Comparison of ENCODE assay signal across 8 cellular contexts in genomic region chr21:44024895-44025353, GRCh38. TPM values are rescaled to one million over a fixed set of nuclear protein-coding genes. Genes with fewer than 3 reads are reported as not detected.
A peak's percentile ranks its signal among the peaks of the same experiment; 100 is the strongest.
DNase-seq lines count a peak whose midpoint lies in the region; ATAC-seq and TF ChIP-seq lines count a peak whose summit lies in the region.

No MANE protein-coding gene starts in this region.

- no peaks in the 10 kb centered on the region for H3K27me3 Mint-ChIP-seq in activated T-helper 17 cell treated with anti-CD3 and anti-CD28 coated beads, Interleukin-2, amount 50 U/mL, for 72 hours
- peaks cover 2% of the 10 kb centered on the region for H3K27me3 Mint-ChIP-seq in glutamatergic neuron (ENCODE audit: unreplicated experiment)

- no peak overlapping the region for H3K4me3 ChIP-seq in HL-60 (replicated peaks; ENCODE audit: insufficient read depth, low read length)

- H3K4me3 Mint-ChIP-seq in activated T-helper 17 cell treated with anti-CD3 and anti-CD28 coated beads, Interleukin-2, amount 50 U/mL, for 72 hours = peak overlapping the region; percentile 74
- H3K4me3 Mint-ChIP-seq in glutamatergic neuron (ENCODE audit: unreplicated experiment) = no peak overlapping the region

- no peaks in the 10 kb centered on the region for H3K27me3 ChIP-seq in HL-60 (ENCODE audit: insufficient read depth, poor library complexity, severe bottlenecking)

- intact Hi-C loops in sciatic nerve (cut with DNase I) = no loop called here

- peak; percentile 54 to 92 for DNase-seq in HL-60 (ENCODE audit: low read depth in 1 of 2, low spot score in 1 of 2)
- DNase-seq in glutamatergic neuron = no peak
- DNase-seq in sciatic nerve (ENCODE audit: low spot score) = peak; percentile 69
- DNase-seq in NCI-H2107 treated with DMSO at 0.1 percent for 48 hours (lab: John Stamatoyannopoulos, UW; ENCODE audit: unreplicated experiment) = no peak
- no peak for DNase-seq in middle frontal gyrus (ENCODE audit: extremely low spot score, low spot score)
- no peak for DNase-seq in DMS79 (lab: John Stamatoyannopoulos, UW)
- no peak for DNase-seq in NCI-H345 (lab: John Stamatoyannopoulos, UW)

- no peak for TF ChIP-seq CTCF in HL-60 (IDR thresholded peaks at IDR 0.05; ENCODE audit: insufficient read depth, low read length)
- no peak for TF ChIP-seq CTCF in glutamatergic neuron (IDR thresholded peaks at IDR 0.05; ENCODE audit: partially characterized antibody, unreplicated experiment)

- H3K36me3 Mint-ChIP-seq in activated T-helper 17 cell treated with anti-CD3 and anti-CD28 coated beads, Interleukin-2, amount 50 U/mL, for 72 hours (ENCODE audit: low read depth) = peaks cover 8% of the 10 kb centered on the region
- no peaks in the 10 kb centered on the region for H3K36me3 Mint-ChIP-seq in glutamatergic neuron (ENCODE audit: unreplicated experiment)

- H3K27ac ChIP-seq in HL-60 (replicated peaks) = peak overlapping the region; percentile 50

- peak; percentile 22 for ATAC-seq in activated T-helper 17 cell treated with anti-CD3 and anti-CD28 coated beads, Interleukin-2, amount 50 U/mL, for 72 hours (replicated peaks)
- ATAC-seq in sciatic nerve = peak; percentile 95

- H3K9me3 Mint-ChIP-seq in activated T-helper 17 cell treated with anti-CD3 and anti-CD28 coated beads, Interleukin-2, amount 50 U/mL, for 72 hours = no peaks in the 10 kb centered on the region
- peaks cover 3% of the 10 kb centered on the region for H3K9me3 Mint-ChIP-seq in glutamatergic neuron (ENCODE audit: unreplicated experiment)

- H3K27ac Mint-ChIP-seq in activated T-helper 17 cell treated with anti-CD3 and anti-CD28 coated beads, Interleukin-2, amount 50 U/mL, for 72 hours = peak overlapping the region; percentile 92
- peak overlapping the region; percentile 52 for H3K27ac Mint-ChIP-seq in glutamatergic neuron (ENCODE audit: unreplicated experiment)

- H3K4me1 Mint-ChIP-seq in activated T-helper 17 cell treated with anti-CD3 and anti-CD28 coated beads, Interleukin-2, amount 50 U/mL, for 72 hours = peaks cover 34% of the 10 kb centered on the region
- peaks cover 52% of the 10 kb centered on the region for H3K4me1 Mint-ChIP-seq in glutamatergic neuron (ENCODE audit: low read depth, unreplicated experiment)

RNA-seq across cellular contexts. Expression of gene TRAPPC10, which starts 12.8 kb away (rescaled TPM):
- 10 to 100 TPM; 48.5 to 72.8 TPM for total RNA-seq in activated T-helper 17 cell treated with anti-CD3 and anti-CD28 coated beads, Interleukin-2, amount 50 U/mL, for 72 hours
- total RNA-seq in glutamatergic neuron (ENCODE audit: unreplicated experiment) (48.4 TPM), sciatic nerve (55.1 TPM)

Comparison
In these comparisons a context has a peak if more than half of its experiments do, and no peak if none do; other contexts are left out.
1. DNase-seq: peak in HL-60 (2 of 2) and sciatic nerve (single experiment); none in glutamatergic neuron (single experiment), NCI-H2107 treated with DMSO at 0.1 percent for 48 hours (single experiment), middle frontal gyrus (single experiment), DMS79 (single experiment) and NCI-H345 (single experiment).